In the genomic region with DNA sequence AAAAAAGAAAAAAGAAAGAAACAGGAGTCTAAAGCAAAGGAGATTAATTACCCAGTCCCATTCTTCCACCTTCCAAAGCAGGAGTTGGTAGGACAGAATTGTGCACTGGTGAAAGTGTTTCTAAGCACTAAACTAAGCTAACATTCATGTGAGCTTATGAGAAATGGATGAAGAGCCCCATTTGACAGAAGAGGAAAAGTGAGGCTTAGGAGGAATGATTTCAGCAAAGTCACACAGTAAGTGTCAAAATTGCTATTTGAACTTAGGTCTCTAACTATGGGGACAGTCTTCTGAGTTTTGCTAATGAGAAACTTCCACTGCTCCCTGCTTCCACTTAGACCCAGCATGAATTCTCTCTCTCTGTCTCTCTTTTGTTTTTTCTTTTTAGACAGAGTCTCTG, we compare ENCODE assay signal across 22 cellular contexts. TPM values are rescaled to one million over a fixed set of nuclear protein-coding genes. Genes with fewer than 3 reads are reported as not detected.
DNase-seq lines count a peak whose midpoint lies in the region; ATAC-seq, FAIRE-seq and TF ChIP-seq lines count a peak whose summit lies in the region.
"Had no signal": no experiment of that assay in that cellular context is flagged by ENCODE, and none has a peak within 500 bp of the region (broad histone marks: within the 10 kb centered on the region; RNA-seq: fewer than 3 reads in every experiment).

No MANE protein-coding gene starts in this region.

- H3K79me2 ChIP-seq in K562 (ENCODE audit: control insufficient read depth, insufficient read depth, low read length): no peaks in the 10 kb centered on the region

- no peak overlapping the region for H3K4me3 Mint-ChIP-seq in activated CD4-positive, alpha-beta T cell treated with anti-CD3 and anti-CD28 coated beads for 36 hours
- H3K4me3 Mint-ChIP-seq in MCF 10A (ENCODE audit: unreplicated experiment): no peak overlapping the region
- H3K4me3 Mint-ChIP-seq: activated B cell treated with CpG ODN at 0.5 μM for 24 hours, mesothelial cell of epicardium, neural progenitor cell had no signal

- no peak for TF ChIP-seq CTCF in GM10248 (IDR thresholded peaks at IDR 0.05; ENCODE audit: control extremely low read depth, extremely low read depth, low read depth, missing control alignments)
- TF ChIP-seq CTCF in K562 (IDR thresholded peaks at IDR 0.05 in 2 of 3, conservative IDR thresholded peaks at IDR 0.05 in 1 of 3; ENCODE audit: insufficient read depth in 2 of 3, low read depth in 1 of 3, low read length in 3 of 3): no peak
- no peak for TF ChIP-seq CTCF in MCF 10A (IDR thresholded peaks at IDR 0.05; ENCODE audit: unreplicated experiment)

- H3K27me3 ChIP-seq in K562 (ENCODE audit: control insufficient read depth in 2 of 2, insufficient read depth in 2 of 2, low read length in 2 of 2): peaks cover 0 to 5% of the 10 kb centered on the region in 2 experiments; a peak in 1 of 5 replicates
- H3K27me3 ChIP-seq: BE2C, brain microvascular endothelial cell, colonic mucosa, SJCRH30 had no signal

- no peak overlapping the region for H3K9ac ChIP-seq in K562 (ENCODE audit: insufficient read depth in 1 of 2, low read depth in 2 of 2, low read length in 2 of 2)
- H3K9ac ChIP-seq: neural progenitor cell had no signal

- no peaks in the 10 kb centered on the region for H3K9me3 Mint-ChIP-seq in activated CD4-positive, alpha-beta T cell treated with anti-CD3 and anti-CD28 coated beads for 36 hours (ENCODE audit: low read depth)
- no peaks in the 10 kb centered on the region for H3K9me3 Mint-ChIP-seq in MCF 10A (ENCODE audit: unreplicated experiment)
- H3K9me3 Mint-ChIP-seq: activated B cell treated with CpG ODN at 0.5 μM for 24 hours, mesothelial cell of epicardium, neural progenitor cell had no signal

- H3K27ac ChIP-seq in K562 (ENCODE audit: extremely low read depth, low read depth, low read length): no peak overlapping the region
- H3K27ac ChIP-seq: brain microvascular endothelial cell, colonic mucosa, neural progenitor cell, SJCRH30 had no signal

- no peaks in the 10 kb centered on the region for H3K9me3 ChIP-seq in K562 (replicated peaks; ENCODE audit: control insufficient read depth, insufficient read depth, low read depth, low read length)
- H3K9me3 ChIP-seq: BE2C, colonic mucosa, SJCRH30 had no signal

- TF ChIP-seq EP300 in K562 (IDR thresholded peaks at IDR 0.05; ENCODE audit: low read length): no peak

- H4K20me1 ChIP-seq in K562 (replicated peaks; ENCODE audit: control insufficient read depth, insufficient read depth, low read length): no peaks in the 10 kb centered on the region

- no peaks in the 10 kb centered on the region for H3K27me3 Mint-ChIP-seq in activated CD4-positive, alpha-beta T cell treated with anti-CD3 and anti-CD28 coated beads for 36 hours
- peaks cover 34% of the 10 kb centered on the region for H3K27me3 Mint-ChIP-seq in MCF 10A (ENCODE audit: insufficient read depth, unreplicated experiment)
- H3K27me3 Mint-ChIP-seq: activated B cell treated with CpG ODN at 0.5 μM for 24 hours had no signal

- intact Hi-C loops in activated CD4-positive, alpha-beta T cell treated with anti-CD3 and anti-CD28 coated beads for 36 hours (cut with DNase I, micrococcal nuclease): loop anchor here (5.0 to 10.0 kb wide), 3 partner anchors 47 to 1522 kb away; partner anchors contain the start of genes EIF3I (in 1 of the 2), PTP4A2 (in 1 of the 2) and TMEM234 (in 1 of the 2)
- intact Hi-C loops in K562 (cut with micrococcal nuclease): no loop called here
- intact Hi-C loops in MCF 10A (cut with micrococcal nuclease): no loop called here

- peaks cover 67% of the 10 kb centered on the region for H3K4me1 Mint-ChIP-seq in activated CD4-positive, alpha-beta T cell treated with anti-CD3 and anti-CD28 coated beads for 36 hours
- no peaks in the 10 kb centered on the region for H3K4me1 Mint-ChIP-seq in MCF 10A (ENCODE audit: insufficient read depth, unreplicated experiment)

- H3K9me1 ChIP-seq in K562 (ENCODE audit: control insufficient read depth, insufficient read depth, low read length): no peaks in the 10 kb centered on the region

- no peak overlapping the region for H3K4me2 ChIP-seq in K562 (ENCODE audit: insufficient read depth, low read length)
- H3K4me2 ChIP-seq: neural progenitor cell, smooth muscle cell had no signal

- ATAC-seq in activated CD4-positive, alpha-beta T cell treated with anti-CD3 and anti-CD28 coated beads for 36 hours: no peak
- ATAC-seq in K562: no peak
- ATAC-seq: left lobe of liver had no signal

- H3K36me3 ChIP-seq in K562 (ENCODE audit: control insufficient read depth, insufficient read depth, low read length): no peaks in the 10 kb centered on the region
- H3K36me3 ChIP-seq: BE2C, brain microvascular endothelial cell, colonic mucosa, neural progenitor cell, SJCRH30 had no signal

- TF ChIP-seq RAD21 in K562 (CRISPR knock-in tag; conservative IDR thresholded peaks at IDR 0.05 in 1 of 2, IDR thresholded peaks at IDR 0.05 in 1 of 2): no peak

- peak overlapping the region; percentile 9 for H3K27ac Mint-ChIP-seq in activated CD4-positive, alpha-beta T cell treated with anti-CD3 and anti-CD28 coated beads for 36 hours
- H3K27ac Mint-ChIP-seq in MCF 10A (ENCODE audit: low read depth, unreplicated experiment): no peak overlapping the region
- H3K27ac Mint-ChIP-seq: activated B cell treated with CpG ODN at 0.5 μM for 24 hours, mesothelial cell of epicardium, neural progenitor cell had no signal

- CTCF ChIA-PET in activated CD4-positive, alpha-beta T cell treated with anti-CD3 and anti-CD28 coated beads for 36 hours (lab: Charles Lee): interaction anchor here (0.6 to 0.7 kb wide), 2 partner anchors 16 to 50 kb away, joined by 3 to 4 read pairs; no protein-coding TSS in a partner anchor
- CTCF ChIA-PET in GM10248 (lab: Yijun Ruan, JAX) (interaction anchor here (1.0 to 2.6 kb wide), 3 partner anchors 21 to 52 kb away, joined by 3 to 9 read pairs (median 4); no protein-coding TSS in a partner anchor), K562 (lab: Yijun Ruan, JAX; ENCODE audit: low intra/inter-chr PET ratio) (no interaction called here), MCF 10A (lab: Yijun Ruan, JAX) (interaction anchor here (1.2 kb wide), 1 partner anchor 54 kb away, joined by 5 read pairs; no protein-coding TSS in a partner anchor)

- no peak overlapping the region for H2AFZ ChIP-seq in K562 (ENCODE audit: low read depth, low read length)
- H2AFZ ChIP-seq: neural progenitor cell had no signal

- POLR2A ChIA-PET in activated CD4-positive, alpha-beta T cell treated with anti-CD3 and anti-CD28 coated beads for 36 hours (lab: Charles Lee): interaction anchor here (1.1 kb wide), 1 partner anchor 43 kb away, joined by 11 read pairs; no protein-coding TSS in a partner anchor
- POLR2A ChIA-PET in GM10248 (lab: Yijun Ruan, JAX) (interaction anchor here (0.6 kb wide), 1 partner anchor 387 kb away, joined by 3 read pairs; no protein-coding TSS in a partner anchor), K562 (lab: Yijun Ruan, JAX) (interaction anchor here (1.1 to 1.3 kb wide), 2 partner anchors 20 to 22 kb away, joined by 3 read pairs; no protein-coding TSS in a partner anchor), MCF 10A (lab: Yijun Ruan, JAX) (no interaction called here)

- DNase-seq in activated CD4-positive, alpha-beta T cell treated with anti-CD3 and anti-CD28 coated beads for 36 hours: no peak
- DNase-seq in activated CD4-positive, alpha-beta T cell treated with anti-CD3 and anti-CD28 coated beads, Interleukin-2, amount 50 U/mL, for 1 hour: no peak
- DNase-seq in GM10248 (ENCODE audit: extremely low spot score) (peak; percentile 0), K562 (ENCODE audit: extremely low read depth in 1 of 4, low spot score in 3 of 4) (no peak), LoVo (ENCODE audit: low spot score) (no peak), MCF 10A (ENCODE audit: unreplicated experiment) (no peak)
- DNase-seq: activated B cell treated with CpG ODN at 0.5 μM for 24 hours; BE2C; brain microvascular endothelial cell; colonic mucosa; KBM-7; NCI-H187 treated with DMSO at 0.1 percent for 48 hours; SJCRH30; stimulated activated CD4-positive, alpha-beta T cell treated with anti-CD3 and anti-CD28 coated beads, Interleukin-4, amount 100 ng/mL, for 24 hours had no signal

- TF ChIP-seq POLR2A in K562 (conservative IDR thresholded peaks at IDR 0.05): no peak

- peak; percentile 62 for FAIRE-seq in K562 (lab: Jason Lieb, UNC)
- FAIRE-seq: A204.1, endometrium, G401.6, urothelium cell line had no signal

- in situ Hi-C loops in K562 (cut with MboI): no loop called here

- BruUV-seq in K562 (replicated peaks; lab: Mats Ljungman, UMichigan) (no TSS peak), MCF 10A (replicated peaks; lab: Mats Ljungman, UMichigan) (no TSS peak)

- H3K4me3 ChIP-seq in K562: no peak overlapping the region
- H3K4me3 ChIP-seq: colonic mucosa, neural progenitor cell, SJCRH30, smooth muscle cell had no signal

- H3K36me3 Mint-ChIP-seq in activated CD4-positive, alpha-beta T cell treated with anti-CD3 and anti-CD28 coated beads for 36 hours (ENCODE audit: low read depth): peaks cover 40% of the 10 kb centered on the region
- H3K36me3 Mint-ChIP-seq in MCF 10A (ENCODE audit: insufficient read depth, unreplicated experiment): no peaks in the 10 kb centered on the region
- H3K36me3 Mint-ChIP-seq: mesothelial cell of epicardium, neural progenitor cell had no signal

- peaks cover 12 to 16% of the 10 kb centered on the region in 2 experiments; a peak in 4 of 5 replicates for H3K4me1 ChIP-seq in K562 (replicated peaks in 1 of 2; ENCODE audit: control insufficient read depth in 2 of 2, insufficient read depth in 2 of 2, low read length in 2 of 2)
- H3K4me1 ChIP-seq: BE2C, colonic mucosa, SJCRH30 had no signal

RNA-seq across cellular contexts. Expression of gene LCK, which starts 18.7 kb away (rescaled TPM):
- total RNA-seq in activated CD4-positive, alpha-beta T cell treated with anti-CD3 and anti-CD28 coated beads for 36 hours: 100 to 1,000 TPM; 179 to 220 TPM
- not detected in 2 replicates for total RNA-seq in K562 (2011; cell fraction: chromatin; rRNA removed; ENCODE audit: low replicate concordance)
- total RNA-seq in K562 (2011; cell fraction: nucleolus; rRNA removed): not detected in 2 replicates
- 0.81 TPM in 1 of 2 replicates, not detected in the other for total RNA-seq in K562 (2011; cell fraction: nucleoplasm; rRNA removed)
- total RNA-seq in K562 (2014; rRNA removed) (0.08 TPM in 1 of 2 replicates, not detected in the other), K562 (2014; rRNA removed; fragmentation: Illumina TruSeq; extraction: Trizol) (0.13 TPM in 1 of 2 replicates, not detected in the other), K562 (2015; rRNA removed; fragmentation: Illumina TruSeq; extraction: Trizol) (not detected in 2 replicates), K562 (2021) (0.38 and 0.47 TPM in 2 replicates), MCF 10A (2022) (not detected in 2 replicates)
- polyA plus RNA-seq in K562 (2011; rRNA removed) (not detected in 2 replicates), K562 (2014; fragmentation: Illumina TruSeq; extraction: Trizol) (0.04 TPM in 1 of 2 replicates, not detected in the other), K562 (2014; fragmentation: Nextera tagmentation; extraction: Ambion mirVana) (not detected), K562 (2014; rRNA removed) (0.13 TPM in 1 of 2 replicates, not detected in the other)
- not detected in 2 replicates for polyA plus RNA-seq in K562 (2011; cell fraction: cytosol; rRNA removed)
- 0.41 TPM in 1 of 2 replicates, not detected in the other for polyA plus RNA-seq in K562 (2011; cell fraction: nucleus; rRNA removed)
- polyA plus RNA-seq in K562 (2012): not detected in 2 replicates
- not detected in 2 replicates for polyA minus RNA-seq in K562 (2011; rRNA and poly(A)+ RNA removed)
- not detected in 2 replicates for polyA minus RNA-seq in K562 (2011; cell fraction: cytosol; rRNA and poly(A)+ RNA removed)
- polyA minus RNA-seq in K562 (2011; cell fraction: nucleus; rRNA and poly(A)+ RNA removed): not detected in 2 replicates
- polyA plus RNA-seq: smooth muscle cell had no signal

RNA-seq across cellular contexts. Expression of gene HDAC1, which starts 22.1 kb away (rescaled TPM):
- 100 to 1,000 TPM; 132 to 146 TPM for total RNA-seq in activated CD4-positive, alpha-beta T cell treated with anti-CD3 and anti-CD28 coated beads for 36 hours
- total RNA-seq in K562 (2011; cell fraction: chromatin; rRNA removed; ENCODE audit: low replicate concordance): 321 and 515 TPM in 2 replicates
- total RNA-seq in K562 (2011; cell fraction: nucleolus; rRNA removed): 309 and 314 TPM in 2 replicates
- total RNA-seq in K562 (2011; cell fraction: nucleoplasm; rRNA removed): 269 and 306 TPM in 2 replicates
- total RNA-seq in K562 (2014; rRNA removed): 169 and 182 TPM in 2 replicates
- total RNA-seq in K562 (2014; rRNA removed; fragmentation: Illumina TruSeq; extraction: Trizol): 193 and 197 TPM in 2 replicates
- total RNA-seq in K562 (2015; rRNA removed; fragmentation: Illumina TruSeq; extraction: Trizol): 169 and 180 TPM in 2 replicates
- total RNA-seq in K562 (2021): 182 and 185 TPM in 2 replicates
- polyA plus RNA-seq in K562 (2011; rRNA removed): 384 and 397 TPM in 2 replicates
- polyA plus RNA-seq in K562 (2011; cell fraction: cytosol; rRNA removed): 176 and 327 TPM in 2 replicates
- polyA plus RNA-seq in K562 (2011; cell fraction: nucleus; rRNA removed): 496 and 637 TPM in 2 replicates
- polyA plus RNA-seq in K562 (2012): 225 and 429 TPM in 2 replicates
- 213 and 224 TPM in 2 replicates for polyA plus RNA-seq in K562 (2014; fragmentation: Illumina TruSeq; extraction: Trizol)
- polyA plus RNA-seq in K562 (2014; fragmentation: Nextera tagmentation; extraction: Ambion mirVana): 100 to 1,000 TPM; 183 to 205 TPM
- polyA plus RNA-seq in K562 (2014; rRNA removed): 210 and 239 TPM in 2 replicates
- 318 and 361 TPM in 2 replicates for polyA minus RNA-seq in K562 (2011; rRNA and poly(A)+ RNA removed)
- 89.8 and 90.4 TPM in 2 replicates for polyA minus RNA-seq in K562 (2011; cell fraction: cytosol; rRNA and poly(A)+ RNA removed)
- polyA minus RNA-seq in K562 (2011; cell fraction: nucleus; rRNA and poly(A)+ RNA removed): 144 and 207 TPM in 2 replicates
- total RNA-seq in MCF 10A (2022): 39.7 and 62.9 TPM in 2 replicates

RNA-seq across cellular contexts. Expression of gene FAM167B, which starts 22.7 kb away (rescaled TPM):
- under 1 TPM; 0.72 to 0.82 TPM for total RNA-seq in activated CD4-positive, alpha-beta T cell treated with anti-CD3 and anti-CD28 coated beads for 36 hours
- total RNA-seq in K562 (2011; cell fraction: chromatin; rRNA removed; ENCODE audit: low replicate concordance): not detected in 2 replicates
- total RNA-seq in K562 (2011; cell fraction: nucleolus; rRNA removed): 0.33 TPM in 1 of 2 replicates, not detected in the other
- total RNA-seq in K562 (2011; cell fraction: nucleoplasm; rRNA removed): not detected in 2 replicates
- not detected in 2 replicates for total RNA-seq in K562 (2014; rRNA removed)
- not detected in 2 replicates for total RNA-seq in K562 (2014; rRNA removed; fragmentation: Illumina TruSeq; extraction: Trizol)
- total RNA-seq in K562 (2015; rRNA removed; fragmentation: Illumina TruSeq; extraction: Trizol): not detected in 2 replicates
- not detected in 2 replicates for total RNA-seq in K562 (2021)
- polyA plus RNA-seq in K562 (2011; rRNA removed): not detected in 2 replicates
- not detected in 2 replicates for polyA plus RNA-seq in K562 (2011; cell fraction: cytosol; rRNA removed)
- polyA plus RNA-seq in K562 (2011; cell fraction: nucleus; rRNA removed): not detected in 2 replicates
- polyA plus RNA-seq in K562 (2012): not detected in 2 replicates
- polyA plus RNA-seq in K562 (2014; fragmentation: Illumina TruSeq; extraction: Trizol): not detected in 2 replicates
- polyA plus RNA-seq in K562 (2014; fragmentation: Nextera tagmentation; extraction: Ambion mirVana): not detected
- not detected in 2 replicates for polyA plus RNA-seq in K562 (2014; rRNA removed)
- not detected in 2 replicates for polyA minus RNA-seq in K562 (2011; rRNA and poly(A)+ RNA removed)
- polyA minus RNA-seq in K562 (2011; cell fraction: cytosol; rRNA and poly(A)+ RNA removed): not detected in 2 replicates
- polyA minus RNA-seq in K562 (2011; cell fraction: nucleus; rRNA and poly(A)+ RNA removed): not detected in 2 replicates
- 0.34 TPM in 1 of 2 replicates, not detected in the other for total RNA-seq in MCF 10A (2022)
- total RNA-seq: SJCRH30, smooth muscle cell had no signal
- polyA plus RNA-seq: smooth muscle cell had no signal

RNA-seq across cellular contexts. Expression of gene EIF3I, which starts 47.5 kb away (rescaled TPM):
- 100 to 1,000 TPM; 299 to 349 TPM for total RNA-seq in activated CD4-positive, alpha-beta T cell treated with anti-CD3 and anti-CD28 coated beads for 36 hours
- total RNA-seq in K562 (2011; cell fraction: chromatin; rRNA removed; ENCODE audit: low replicate concordance): 50.6 and 100.0 TPM in 2 replicates
- 121 and 134 TPM in 2 replicates for total RNA-seq in K562 (2011; cell fraction: nucleolus; rRNA removed)
- total RNA-seq in K562 (2011; cell fraction: nucleoplasm; rRNA removed): 115 and 118 TPM in 2 replicates
- total RNA-seq in K562 (2014; rRNA removed) (472 and 537 TPM in 2 replicates), K562 (2014; rRNA removed; fragmentation: Illumina TruSeq; extraction: Trizol) (678 and 704 TPM in 2 replicates), K562 (2015; rRNA removed; fragmentation: Illumina TruSeq; extraction: Trizol) (535 and 541 TPM in 2 replicates), K562 (2021) (383 and 414 TPM in 2 replicates), MCF 10A (2022) (253 and 259 TPM in 2 replicates)
- polyA plus RNA-seq in K562 (2011; rRNA removed) (527 and 635 TPM in 2 replicates), K562 (2014; fragmentation: Illumina TruSeq; extraction: Trizol) (942 and 1,045 TPM in 2 replicates), K562 (2014; fragmentation: Nextera tagmentation; extraction: Ambion mirVana) (1,000 to 10,000 TPM; 1,337 to 1,526 TPM), K562 (2014; rRNA removed) (477 and 567 TPM in 2 replicates)
- 872 and 984 TPM in 2 replicates for polyA plus RNA-seq in K562 (2011; cell fraction: cytosol; rRNA removed)
- 91.5 and 111 TPM in 2 replicates for polyA plus RNA-seq in K562 (2011; cell fraction: nucleus; rRNA removed)
- polyA plus RNA-seq in K562 (2012): 448 and 511 TPM in 2 replicates
- 821 and 928 TPM in 2 replicates for polyA minus RNA-seq in K562 (2011; rRNA and poly(A)+ RNA removed)
- 319 and 347 TPM in 2 replicates for polyA minus RNA-seq in K562 (2011; cell fraction: cytosol; rRNA and poly(A)+ RNA removed)
- polyA minus RNA-seq in K562 (2011; cell fraction: nucleus; rRNA and poly(A)+ RNA removed): 68.9 and 81.6 TPM in 2 replicates

RNA-seq across cellular contexts. Expression of gene TMEM234, which starts 47.6 kb away (rescaled TPM):
- 1 to 10 TPM; 7.3 to 8.2 TPM for total RNA-seq in activated CD4-positive, alpha-beta T cell treated with anti-CD3 and anti-CD28 coated beads for 36 hours
- total RNA-seq in K562 (2011; cell fraction: chromatin; rRNA removed; ENCODE audit: low replicate concordance): 56.9 and 137 TPM in 2 replicates
- 60.9 and 62.4 TPM in 2 replicates for total RNA-seq in K562 (2011; cell fraction: nucleolus; rRNA removed)
- 56.3 and 58.4 TPM in 2 replicates for total RNA-seq in K562 (2011; cell fraction: nucleoplasm; rRNA removed)
- total RNA-seq in K562 (2014; rRNA removed) (5.0 and 8.6 TPM in 2 replicates), K562 (2014; rRNA removed; fragmentation: Illumina TruSeq; extraction: Trizol) (8.3 and 8.4 TPM in 2 replicates), K562 (2015; rRNA removed; fragmentation: Illumina TruSeq; extraction: Trizol) (7.6 and 7.8 TPM in 2 replicates), K562 (2021) (12.1 and 14.1 TPM in 2 replicates), MCF 10A (2022) (22.2 and 27.3 TPM in 2 replicates)
- polyA plus RNA-seq in K562 (2011; rRNA removed) (7.7 and 9.0 TPM in 2 replicates), K562 (2014; fragmentation: Illumina TruSeq; extraction: Trizol) (7.2 and 7.3 TPM in 2 replicates), K562 (2014; fragmentation: Nextera tagmentation; extraction: Ambion mirVana) (1 to 10 TPM; 6.2 to 6.8 TPM), K562 (2014; rRNA removed) (10.4 and 12.9 TPM in 2 replicates)
- 8.2 and 9.2 TPM in 2 replicates for polyA plus RNA-seq in K562 (2011; cell fraction: cytosol; rRNA removed)
- polyA plus RNA-seq in K562 (2011; cell fraction: nucleus; rRNA removed): 47.7 and 56.1 TPM in 2 replicates
- 13.3 and 20.9 TPM in 2 replicates for polyA plus RNA-seq in K562 (2012)
- 13.7 and 15.3 TPM in 2 replicates for polyA minus RNA-seq in K562 (2011; rRNA and poly(A)+ RNA removed)
- polyA minus RNA-seq in K562 (2011; cell fraction: cytosol; rRNA and poly(A)+ RNA removed): 4.9 and 6.8 TPM in 2 replicates
- polyA minus RNA-seq in K562 (2011; cell fraction: nucleus; rRNA and poly(A)+ RNA removed): 20.2 and 22.9 TPM in 2 replicates

Comparison
In these comparisons a context has a peak if more than half of its experiments do, and no peak if none do; other contexts are left out.
1. RNA of gene LCK, which starts 18.7 kb away (total RNA-seq): 179 to 220 TPM in activated CD4-positive, alpha-beta T cell treated with anti-CD3 and anti-CD28 coated beads for 36 hours; 0.08 to 0.81 TPM in K562 and not detected in MCF 10A; every median in the first group is over 10 times any median in the second.
2. intact Hi-C loops: an anchor here in activated CD4-positive, alpha-beta T cell treated with anti-CD3 and anti-CD28 coated beads for 36 hours (5.0 to 10.0 kb wide); none called in K562 and MCF 10A.